In the genomic region with DNA sequence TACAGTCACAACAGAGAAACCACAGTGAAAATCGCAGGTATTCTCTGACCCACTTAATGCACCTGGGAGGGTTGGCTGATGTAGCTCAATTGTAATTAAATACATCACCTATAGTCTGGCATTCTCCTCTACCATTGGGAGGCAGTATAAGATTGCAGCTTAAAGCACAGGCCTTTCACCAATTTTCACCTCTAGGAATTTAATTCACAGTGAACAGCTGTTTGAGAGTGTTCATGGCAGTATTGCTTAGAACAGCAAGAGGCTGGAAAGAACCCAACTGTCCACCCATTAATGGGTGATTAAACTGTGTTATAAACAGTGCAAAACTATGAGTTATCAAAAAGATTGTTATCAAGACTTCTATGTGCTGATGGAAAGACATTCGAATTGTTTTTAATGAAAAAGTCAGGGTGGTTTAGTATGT, we compare ENCODE assay signal across 8 cellular contexts. TPM values are rescaled to one million over a fixed set of nuclear protein-coding genes. Genes with fewer than 3 reads are reported as not detected.
DNase-seq lines count a peak whose midpoint lies in the region; ATAC-seq and TF ChIP-seq lines count a peak whose summit lies in the region.

No MANE protein-coding gene starts in this region.

- peak; percentile 64 for ATAC-seq in naive thymus-derived CD4-positive, alpha-beta T cell
- ATAC-seq in HG03521 (IDR thresholded peaks at IDR 0.05; ENCODE audit: unreplicated experiment) = no peak
- ATAC-seq in GM21737 (IDR thresholded peaks at IDR 0.05; ENCODE audit: unreplicated experiment) = no peak

- peak; percentile 92 for TF ChIP-seq CTCF in 22Rv1 (IDR thresholded peaks at IDR 0.05)
- peak; percentile 63 for TF ChIP-seq CTCF in NB4 (IDR thresholded peaks at IDR 0.05; ENCODE audit: low read depth, low read length)

- H3K36me3 Mint-ChIP-seq in naive thymus-derived CD4-positive, alpha-beta T cell = peaks cover 5 to 26% (median 13%) of the 10 kb centered on the region in 5 donors

- H3K27ac Mint-ChIP-seq in naive thymus-derived CD4-positive, alpha-beta T cell = peak overlapping the region in 8 of 9 donors; percentile 20 to 61 (median 40)

- CTCF ChIA-PET in naive thymus-derived CD4-positive, alpha-beta T cell (lab: Charles Lee) = interaction anchor here (0.6 to 1.1 kb wide), 7 partner anchors 33 to 303 kb away, joined by 3 to 6 read pairs (median 4); no protein-coding TSS in a partner anchor

- peaks cover 28 to 59% (median 43%) of the 10 kb centered on the region in 7 donors for H3K4me1 Mint-ChIP-seq in naive thymus-derived CD4-positive, alpha-beta T cell

- H3K9me3 Mint-ChIP-seq in naive thymus-derived CD4-positive, alpha-beta T cell = no peaks in the 10 kb centered on the region

- POLR2A ChIA-PET in naive thymus-derived CD4-positive, alpha-beta T cell (lab: Charles Lee) = no interaction called here

- peaks cover 12 to 14% of the 10 kb centered on the region in 2 donors for H3K4me1 ChIP-seq in naive thymus-derived CD4-positive, alpha-beta T cell (ENCODE audit: control insufficient read depth in 2 of 2, insufficient read depth in 2 of 2, low read length in 2 of 2)

- no peak for TF ChIP-seq POLR2A in NB4 (IDR thresholded peaks at IDR 0.05; ENCODE audit: extremely low read depth, insufficient read length)

- DNase-seq in EL = peak; percentile 51
- peak; percentile 72 for DNase-seq in NB4 (ENCODE audit: low read depth)
- peak; percentile 85 for DNase-seq in SW480 (ENCODE audit: low spot score)
- DNase-seq in epithelial cell of prostate (ENCODE audit: low read depth, low spot score) = no peak
- peak in 7 of 9 donors; percentile 16 to 75 (median 51) for DNase-seq in naive thymus-derived CD4-positive, alpha-beta T cell

- H3K27ac ChIP-seq in 22Rv1 (peak overlapping the region; percentile 96), epithelial cell of prostate (peak overlapping the region; percentile 91)
- H3K27ac ChIP-seq in naive thymus-derived CD4-positive, alpha-beta T cell (ENCODE audit: low read depth, low read length) = no peak overlapping the region

- no peaks in the 10 kb centered on the region for H3K27me3 ChIP-seq in naive thymus-derived CD4-positive, alpha-beta T cell (ENCODE audit: control insufficient read depth in 2 of 2, insufficient read depth in 2 of 2, low read length in 2 of 2)

- no peak overlapping the region for H3K4me3 ChIP-seq in NB4 (ENCODE audit: low read depth, low read length)
- H3K4me3 ChIP-seq in naive thymus-derived CD4-positive, alpha-beta T cell (ENCODE audit: low read length) = no peak overlapping the region

- H3K27me3 Mint-ChIP-seq in naive thymus-derived CD4-positive, alpha-beta T cell = peaks cover 0 to 4% (median 0%) of the 10 kb centered on the region in 5 donors

- H3K9me3 ChIP-seq in naive thymus-derived CD4-positive, alpha-beta T cell (ENCODE audit: control insufficient read depth in 2 of 3, low read length in 3 of 3) = no peaks in the 10 kb centered on the region

- intact Hi-C loops in naive thymus-derived CD4-positive, alpha-beta T cell (cut with micrococcal nuclease) = loop anchor here in 1 of 2 donors (1.0 to 5.0 kb wide), 4 partner anchors 63 to 273 kb away; partner anchors contain the start of gene GGT7

- peak overlapping the region; percentile 22 to 75 (median 57) for H3K4me3 Mint-ChIP-seq in naive thymus-derived CD4-positive, alpha-beta T cell

- peaks cover 0 to 31% (median 7%) of the 10 kb centered on the region in 3 experiments for H3K36me3 ChIP-seq in naive thymus-derived CD4-positive, alpha-beta T cell (ENCODE audit: control insufficient read depth in 2 of 3, insufficient read depth in 3 of 3, low read length in 3 of 3)

RNA-seq across cellular contexts. Expression of gene EDEM2, which starts 2.0 kb away (rescaled TPM):
- 10 to 100 TPM; 15.4 to 30.9 (median 20.0) TPM for total RNA-seq in naive thymus-derived CD4-positive, alpha-beta T cell
- 10 to 100 TPM; 27.3 to 38.4 TPM for polyA plus RNA-seq in naive thymus-derived CD4-positive, alpha-beta T cell

RNA-seq across cellular contexts. Expression of gene PROCR, which starts 26.7 kb away (rescaled TPM):
- 1 to 10 TPM in 1 of 5 experiments, under 1 TPM in 2, not detected in 2; 0.35 to 2.0 (median 0.60) TPM for total RNA-seq in naive thymus-derived CD4-positive, alpha-beta T cell
- polyA plus RNA-seq in naive thymus-derived CD4-positive, alpha-beta T cell = 1 to 10 TPM in 1 of 2 donors, under 1 TPM in 1; 0.87 to 1.3 TPM

RNA-seq across cellular contexts. Expression of gene TRPC4AP, which starts 52.5 kb away (rescaled TPM):
- 10 to 100 TPM; 50.5 to 66.0 (median 60.6) TPM for total RNA-seq in naive thymus-derived CD4-positive, alpha-beta T cell
- polyA plus RNA-seq in naive thymus-derived CD4-positive, alpha-beta T cell = 10 to 100 TPM; 45.8 to 72.0 TPM
